16 cellular contexts compared by ENCODE assay signal in the genomic region with DNA sequence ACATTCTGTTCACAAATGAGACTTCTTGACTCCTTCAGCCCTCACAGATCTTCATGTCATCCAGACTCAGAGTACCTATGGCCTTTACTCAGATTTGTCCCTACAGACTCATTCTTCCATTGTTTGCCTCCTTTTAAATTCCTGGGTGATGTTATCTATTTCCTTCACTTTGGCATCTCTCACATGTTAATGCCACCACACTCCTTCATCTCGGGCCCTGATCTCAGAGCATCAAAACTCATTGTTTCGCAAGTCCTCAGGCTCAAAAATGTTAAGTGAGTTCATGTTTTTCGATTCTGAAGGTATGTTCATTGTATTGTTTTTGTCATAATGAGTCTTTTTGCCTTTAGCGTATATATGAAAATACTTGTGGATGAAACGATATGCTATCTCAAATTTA.
DNase-seq lines count a peak whose midpoint lies in the region; ATAC-seq and TF ChIP-seq lines count a peak whose summit lies in the region.
"Had no signal": no experiment of that assay in that cellular context is flagged by ENCODE, and none has a peak within 500 bp of the region (broad histone marks: within the 10 kb centered on the region; RNA-seq: fewer than 3 reads in every experiment).

No MANE protein-coding gene starts in this region.

- H3K36me3 Mint-ChIP-seq in activated naive CD4-positive, alpha-beta T cell treated with anti-CD3 and anti-CD28 coated beads, Interleukin-2, amount 10 ng/mL, durations not matched to agents 7 days and 5 days: peaks cover 21% of the 10 kb centered on the region
- peaks cover 10% of the 10 kb centered on the region for H3K36me3 Mint-ChIP-seq in stimulated activated effector memory CD8-positive, alpha-beta T cell treated with anti-CD3 and anti-CD28 coated beads, Interleukin-12 subunit alpha, Interleukin-12 subunit beta, amount 100 ng/mL, for 72 hours

- no peak for DNase-seq in activated naive CD4-positive, alpha-beta T cell treated with anti-CD3 and anti-CD28 coated beads, Interleukin-2, amount 10 ng/mL, durations not matched to agents 7 days and 5 days
- no peak for DNase-seq in activated naive CD4-positive, alpha-beta T cell treated with anti-CD3 and anti-CD28 coated beads, Interleukin-2, amount 50 U/mL, for 16 hours
- DNase-seq in NB4 (ENCODE audit: low read depth) (peak; percentile 17), amniotic epithelial cell (ENCODE audit: low read depth) (peak; percentile 17), DMS79 (lab: John Stamatoyannopoulos, UW) (no peak), cerebellar nuclear complex (lab: John Stamatoyannopoulos, UW) (no peak), AG08396 (ENCODE audit: low spot score) (no peak)
- no peak for DNase-seq in stimulated activated effector memory CD8-positive, alpha-beta T cell treated with anti-CD3 and anti-CD28 coated beads, Interleukin-12 subunit alpha, Interleukin-12 subunit beta, amount 100 ng/mL, for 72 hours (ENCODE audit: low spot score in 2 of 2)
- DNase-seq: AML-193, amygdala, cortex of kidney, Right ventricle myocardium superior, T-helper 9 cell had no signal

- no peaks in the 10 kb centered on the region for H3K27me3 Mint-ChIP-seq in activated naive CD4-positive, alpha-beta T cell treated with anti-CD3 and anti-CD28 coated beads, Interleukin-2, amount 10 ng/mL, durations not matched to agents 7 days and 5 days

- peaks cover 10% of the 10 kb centered on the region for H3K9me3 Mint-ChIP-seq in activated naive CD4-positive, alpha-beta T cell treated with anti-CD3 and anti-CD28 coated beads, Interleukin-2, amount 10 ng/mL, durations not matched to agents 7 days and 5 days
- peaks cover 6% of the 10 kb centered on the region for H3K9me3 Mint-ChIP-seq in stimulated activated effector memory CD8-positive, alpha-beta T cell treated with anti-CD3 and anti-CD28 coated beads, Interleukin-12 subunit alpha, Interleukin-12 subunit beta, amount 100 ng/mL, for 72 hours

- CTCF ChIA-PET in activated naive CD4-positive, alpha-beta T cell treated with anti-CD3 and anti-CD28 coated beads, Interleukin-2, amount 10 ng/mL, durations not matched to agents 7 days and 5 days (lab: Charles Lee): interaction anchor here (0.6 to 1.1 kb wide), 2 partner anchors 62 to 179 kb away, joined by 3 read pairs; a partner anchor contains a TSS

- H3K4me3 ChIP-seq in NB4 (ENCODE audit: low read depth, low read length): no peak overlapping the region
- H3K4me3 ChIP-seq: esophagus muscularis mucosa, MG63 had no signal

- TF ChIP-seq CTCF in NB4 (IDR thresholded peaks at IDR 0.05; ENCODE audit: low read depth, low read length): no peak

- no peak overlapping the region for H3K4me3 Mint-ChIP-seq in activated naive CD4-positive, alpha-beta T cell treated with anti-CD3 and anti-CD28 coated beads, Interleukin-2, amount 10 ng/mL, durations not matched to agents 7 days and 5 days
- no peak overlapping the region for H3K4me3 Mint-ChIP-seq in stimulated activated effector memory CD8-positive, alpha-beta T cell treated with anti-CD3 and anti-CD28 coated beads, Interleukin-12 subunit alpha, Interleukin-12 subunit beta, amount 100 ng/mL, for 72 hours

- no peak for ATAC-seq in stimulated activated effector memory CD8-positive, alpha-beta T cell treated with anti-CD3 and anti-CD28 coated beads, Interleukin-12 subunit alpha, Interleukin-12 subunit beta, amount 100 ng/mL, for 72 hours

- H3K27ac Mint-ChIP-seq in activated naive CD4-positive, alpha-beta T cell treated with anti-CD3 and anti-CD28 coated beads, Interleukin-2, amount 10 ng/mL, durations not matched to agents 7 days and 5 days: peak overlapping the region; percentile 80
- peak overlapping the region; percentile 35 for H3K27ac Mint-ChIP-seq in stimulated activated effector memory CD8-positive, alpha-beta T cell treated with anti-CD3 and anti-CD28 coated beads, Interleukin-12 subunit alpha, Interleukin-12 subunit beta, amount 100 ng/mL, for 72 hours
- H3K27ac Mint-ChIP-seq: progenitor cell of endocrine pancreas had no signal

- no peak for TF ChIP-seq POLR2A in NB4 (IDR thresholded peaks at IDR 0.05; ENCODE audit: extremely low read depth, insufficient read length)

- H3K4me1 Mint-ChIP-seq in activated naive CD4-positive, alpha-beta T cell treated with anti-CD3 and anti-CD28 coated beads, Interleukin-2, amount 10 ng/mL, durations not matched to agents 7 days and 5 days: peaks cover 49% of the 10 kb centered on the region
- H3K4me1 Mint-ChIP-seq in stimulated activated effector memory CD8-positive, alpha-beta T cell treated with anti-CD3 and anti-CD28 coated beads, Interleukin-12 subunit alpha, Interleukin-12 subunit beta, amount 100 ng/mL, for 72 hours: peaks cover 44% of the 10 kb centered on the region

Comparison
In these comparisons a context has a peak if more than half of its experiments do, and no peak if none do; other contexts are left out.
1. DNase-seq: peak in NB4 (single experiment) and amniotic epithelial cell (single experiment); none in activated naive CD4-positive, alpha-beta T cell treated with anti-CD3 and anti-CD28 coated beads, Interleukin-2, amount 10 ng/mL, durations not matched to agents 7 days and 5 days (single experiment), activated naive CD4-positive, alpha-beta T cell treated with anti-CD3 and anti-CD28 coated beads, Interleukin-2, amount 50 U/mL, for 16 hours (single experiment), stimulated activated effector memory CD8-positive, alpha-beta T cell treated with anti-CD3 and anti-CD28 coated beads, Interleukin-12 subunit alpha, Interleukin-12 subunit beta, amount 100 ng/mL, for 72 hours (0 of 2), DMS79 (single experiment), cerebellar nuclear complex (0 of 2) and AG08396 (single experiment).